1 cellular context compared by ENCODE assay signal in genomic region chr3:184540777-184541681, GRCh38.
TF ChIP-seq lines count a peak whose summit lies in the region.

No MANE protein-coding gene starts in this region.

TF ChIP-seq in GM23338, 12 proteins besides CTCF, POLR2A, EP300 and RAD21 (continued from another document):
- TF ChIP-seq, protein P1, sequence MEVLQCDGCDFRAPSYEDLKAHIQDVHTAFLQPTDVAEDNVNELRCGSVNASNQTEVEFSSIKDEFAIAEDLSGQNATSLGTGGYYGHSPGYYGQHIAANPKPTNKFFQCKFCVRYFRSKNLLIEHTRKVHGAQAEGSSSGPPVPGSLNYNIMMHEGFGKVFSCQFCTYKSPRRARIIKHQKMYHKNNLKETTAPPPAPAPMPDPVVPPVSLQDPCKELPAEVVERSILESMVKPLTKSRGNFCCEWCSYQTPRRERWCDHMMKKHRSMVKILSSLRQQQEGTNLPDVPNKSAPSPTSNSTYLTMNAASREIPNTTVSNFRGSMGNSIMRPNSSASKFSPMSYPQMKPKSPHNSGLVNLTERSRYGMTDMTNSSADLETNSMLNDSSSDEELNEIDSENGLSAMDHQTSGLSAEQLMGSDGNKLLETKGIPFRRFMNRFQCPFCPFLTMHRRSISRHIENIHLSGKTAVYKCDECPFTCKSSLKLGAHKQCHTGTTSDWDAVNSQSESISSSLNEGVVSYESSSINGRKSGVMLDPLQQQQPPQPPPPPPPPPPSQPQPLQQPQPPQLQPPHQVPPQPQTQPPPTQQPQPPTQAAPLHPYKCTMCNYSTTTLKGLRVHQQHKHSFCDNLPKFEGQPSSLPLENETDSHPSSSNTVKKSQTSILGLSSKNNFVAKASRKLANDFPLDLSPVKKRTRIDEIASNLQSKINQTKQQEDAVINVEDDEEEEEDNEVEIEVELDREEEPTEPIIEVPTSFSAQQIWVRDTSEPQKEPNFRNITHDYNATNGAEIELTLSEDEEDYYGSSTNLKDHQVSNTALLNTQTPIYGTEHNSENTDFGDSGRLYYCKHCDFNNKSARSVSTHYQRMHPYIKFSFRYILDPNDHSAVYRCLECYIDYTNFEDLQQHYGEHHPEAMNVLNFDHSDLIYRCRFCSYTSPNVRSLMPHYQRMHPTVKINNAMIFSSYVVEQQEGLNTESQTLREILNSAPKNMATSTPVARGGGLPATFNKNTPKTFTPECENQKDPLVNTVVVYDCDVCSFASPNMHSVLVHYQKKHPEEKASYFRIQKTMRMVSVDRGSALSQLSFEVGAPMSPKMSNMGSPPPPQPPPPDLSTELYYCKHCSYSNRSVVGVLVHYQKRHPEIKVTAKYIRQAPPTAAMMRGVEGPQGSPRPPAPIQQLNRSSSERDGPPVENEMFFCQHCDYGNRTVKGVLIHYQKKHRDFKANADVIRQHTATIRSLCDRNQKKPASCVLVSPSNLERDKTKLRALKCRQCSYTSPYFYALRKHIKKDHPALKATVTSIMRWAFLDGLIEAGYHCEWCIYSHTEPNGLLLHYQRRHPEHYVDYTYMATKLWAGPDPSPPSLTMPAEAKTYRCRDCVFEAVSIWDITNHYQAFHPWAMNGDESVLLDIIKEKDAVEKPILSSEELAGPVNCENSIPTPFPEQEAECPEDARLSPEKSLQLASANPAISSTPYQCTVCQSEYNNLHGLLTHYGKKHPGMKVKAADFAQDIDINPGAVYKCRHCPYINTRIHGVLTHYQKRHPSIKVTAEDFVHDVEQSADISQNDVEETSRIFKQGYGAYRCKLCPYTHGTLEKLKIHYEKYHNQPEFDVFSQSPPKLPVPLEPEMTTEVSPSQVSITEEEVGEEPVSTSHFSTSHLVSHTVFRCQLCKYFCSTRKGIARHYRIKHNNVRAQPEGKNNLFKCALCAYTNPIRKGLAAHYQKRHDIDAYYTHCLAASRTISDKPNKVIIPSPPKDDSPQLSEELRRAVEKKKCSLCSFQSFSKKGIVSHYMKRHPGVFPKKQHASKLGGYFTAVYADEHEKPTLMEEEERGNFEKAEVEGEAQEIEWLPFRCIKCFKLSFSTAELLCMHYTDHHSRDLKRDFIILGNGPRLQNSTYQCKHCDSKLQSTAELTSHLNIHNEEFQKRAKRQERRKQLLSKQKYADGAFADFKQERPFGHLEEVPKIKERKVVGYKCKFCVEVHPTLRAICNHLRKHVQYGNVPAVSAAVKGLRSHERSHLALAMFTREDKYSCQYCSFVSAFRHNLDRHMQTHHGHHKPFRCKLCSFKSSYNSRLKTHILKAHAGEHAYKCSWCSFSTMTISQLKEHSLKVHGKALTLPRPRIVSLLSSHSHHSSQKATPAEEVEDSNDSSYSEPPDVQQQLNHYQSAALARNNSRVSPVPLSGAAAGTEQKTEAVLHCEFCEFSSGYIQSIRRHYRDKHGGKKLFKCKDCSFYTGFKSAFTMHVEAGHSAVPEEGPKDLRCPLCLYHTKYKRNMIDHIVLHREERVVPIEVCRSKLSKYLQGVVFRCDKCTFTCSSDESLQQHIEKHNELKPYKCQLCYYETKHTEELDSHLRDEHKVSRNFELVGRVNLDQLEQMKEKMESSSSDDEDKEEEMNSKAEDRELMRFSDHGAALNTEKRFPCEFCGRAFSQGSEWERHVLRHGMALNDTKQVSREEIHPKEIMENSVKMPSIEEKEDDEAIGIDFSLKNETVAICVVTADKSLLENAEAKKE (CRISPR knock-in tag; IDR thresholded peaks at IDR 0.05), result peak; percentile 90
- TF ChIP-seq REST (IDR thresholded peaks at IDR 0.05; ENCODE audit: unreplicated experiment) (no peak), ZNF114 (CRISPR knock-in tag; IDR thresholded peaks at IDR 0.05) (no peak)
